Comparison of ENCODE assay signal across 19 cellular contexts in the genomic region with DNA sequence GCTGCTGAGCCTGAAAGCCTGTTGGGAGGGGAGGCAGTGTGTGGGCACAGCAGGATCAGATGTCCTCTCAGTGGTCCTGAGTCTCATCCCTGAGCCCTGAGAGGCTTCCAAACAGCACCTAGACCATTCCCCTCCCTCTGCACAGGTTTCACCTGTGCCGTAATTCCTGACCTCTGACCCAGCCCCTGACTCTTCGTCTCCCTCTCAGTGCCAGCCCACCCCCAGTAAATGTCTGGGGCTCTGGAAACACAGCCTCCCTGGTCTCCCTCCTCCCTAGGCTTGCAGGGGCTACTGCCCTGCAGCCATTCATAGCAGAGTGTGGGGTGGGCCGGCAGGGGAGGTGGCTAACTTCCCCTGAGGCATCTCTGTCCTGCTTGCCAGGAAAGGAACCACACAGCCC.
DNase-seq lines count a peak whose midpoint lies in the region; ATAC-seq, FAIRE-seq and TF ChIP-seq lines count a peak whose summit lies in the region.
"Had no signal": no experiment of that assay in that cellular context is flagged by ENCODE, and none has a peak within 500 bp of the region (broad histone marks: within the 10 kb centered on the region; RNA-seq: fewer than 3 reads in every experiment).

No MANE protein-coding gene starts in this region.

- H3K36me3 ChIP-seq in HEK293 (ENCODE audit: control insufficient read depth in 2 of 2, insufficient read depth in 1 of 2, low read length in 2 of 2), result no peaks in the 10 kb centered on the region
- H3K36me3 ChIP-seq in RWPE2 (ENCODE audit: low read depth), result no peaks in the 10 kb centered on the region

- H3K27ac ChIP-seq in HEK293 (ENCODE audit: extremely low read depth, low read depth, low read length), result no peak overlapping the region
- H3K27ac ChIP-seq in RWPE2 (ENCODE audit: poor library complexity, severe bottlenecking), result no peak overlapping the region
- H3K27ac ChIP-seq: C4-2B had no signal

- no peak for FAIRE-seq in urothelium cell line (lab: Jason Lieb, UNC)
- FAIRE-seq: A204.1, D721Med, GM12892, GM18507, HepG2 had no signal

- DNase-seq in RWPE2 (ENCODE audit: low spot score), result peak; percentile 15
- DNase-seq in left kidney (ENCODE audit: low read depth, low spot score), result peak; percentile 29
- DNase-seq in sciatic nerve (ENCODE audit: low spot score), result peak; percentile 8
- no peak for DNase-seq in urothelium cell line (ENCODE audit: low spot score)
- DNase-seq: ACHN, GDM1, H7 had no signal

- peaks cover 5% of the 10 kb centered on the region for H3K27me3 ChIP-seq in RWPE2 (ENCODE audit: insufficient read depth, poor library complexity, severe bottlenecking)

- CTCF ChIA-PET in HEK293 (lab: Yijun Ruan, JAX), result no interaction called here

- intact Hi-C loops in sciatic nerve (cut with DNase I), result no loop called here

- H3K4me3 ChIP-seq in HEK293 (ENCODE audit: low read depth, low read length) (no peak overlapping the region), RWPE2 (ENCODE audit: severe bottlenecking) (no peak overlapping the region)
- H3K4me3 ChIP-seq: GM23338 had no signal

- H3K9me3 ChIP-seq in HEK293 (ENCODE audit: control insufficient read depth, insufficient read depth, low read depth, low read length) (no peaks in the 10 kb centered on the region), RWPE2 (ENCODE audit: severe bottlenecking) (no peaks in the 10 kb centered on the region)
- H3K9me3 ChIP-seq: Caco-2 had no signal

- H3K4me1 ChIP-seq in HEK293 (ENCODE audit: control insufficient read depth, insufficient read depth, low read length) (no peaks in the 10 kb centered on the region), RWPE2 (ENCODE audit: insufficient read depth, poor library complexity, severe bottlenecking) (no peaks in the 10 kb centered on the region)
- H3K4me1 ChIP-seq: Caco-2 had no signal

- TF ChIP-seq CTCF in HEK293 (tag by site-specific recombination; IDR thresholded peaks at IDR 0.05), result no peak
- no peak for TF ChIP-seq CTCF in RWPE2 (IDR thresholded peaks at IDR 0.05; ENCODE audit: poor library complexity, severe bottlenecking)

- ATAC-seq in RWPE2 (ENCODE audit: low read depth) (no peak), sciatic nerve (no peak), GM18520 (IDR thresholded peaks at IDR 0.05; ENCODE audit: unreplicated experiment) (no peak), HG02571 (IDR thresholded peaks at IDR 0.05; ENCODE audit: unreplicated experiment) (no peak)
- ATAC-seq: HCT116, HepG2 had no signal

- POLR2A ChIA-PET in HEK293 (lab: Yijun Ruan, JAX), result no interaction called here

TF ChIP-seq in HEK293, 187 proteins besides CTCF, POLR2A, EP300 and RAD21:
- TF ChIP-seq, protein P1, sequence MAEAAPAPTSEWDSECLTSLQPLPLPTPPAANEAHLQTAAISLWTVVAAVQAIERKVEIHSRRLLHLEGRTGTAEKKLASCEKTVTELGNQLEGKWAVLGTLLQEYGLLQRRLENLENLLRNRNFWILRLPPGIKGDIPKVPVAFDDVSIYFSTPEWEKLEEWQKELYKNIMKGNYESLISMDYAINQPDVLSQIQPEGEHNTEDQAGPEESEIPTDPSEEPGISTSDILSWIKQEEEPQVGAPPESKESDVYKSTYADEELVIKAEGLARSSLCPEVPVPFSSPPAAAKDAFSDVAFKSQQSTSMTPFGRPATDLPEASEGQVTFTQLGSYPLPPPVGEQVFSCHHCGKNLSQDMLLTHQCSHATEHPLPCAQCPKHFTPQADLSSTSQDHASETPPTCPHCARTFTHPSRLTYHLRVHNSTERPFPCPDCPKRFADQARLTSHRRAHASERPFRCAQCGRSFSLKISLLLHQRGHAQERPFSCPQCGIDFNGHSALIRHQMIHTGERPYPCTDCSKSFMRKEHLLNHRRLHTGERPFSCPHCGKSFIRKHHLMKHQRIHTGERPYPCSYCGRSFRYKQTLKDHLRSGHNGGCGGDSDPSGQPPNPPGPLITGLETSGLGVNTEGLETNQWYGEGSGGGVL (tag by site-specific recombination; IDR thresholded peaks at IDR 0.05), result 0 out of 2 replicates have a peak, but pooled peaks have one; percentile 17
- TF ChIP-seq, protein P2, sequence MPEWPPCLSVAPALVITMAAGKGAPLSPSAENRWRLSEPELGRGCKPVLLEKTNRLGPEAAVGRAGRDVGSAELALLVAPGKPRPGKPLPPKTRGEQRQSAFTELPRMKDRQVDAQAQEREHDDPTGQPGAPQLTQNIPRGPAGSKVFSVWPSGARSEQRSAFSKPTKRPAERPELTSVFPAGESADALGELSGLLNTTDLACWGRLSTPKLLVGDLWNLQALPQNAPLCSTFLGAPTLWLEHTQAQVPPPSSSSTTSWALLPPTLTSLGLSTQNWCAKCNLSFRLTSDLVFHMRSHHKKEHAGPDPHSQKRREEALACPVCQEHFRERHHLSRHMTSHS (tag by site-specific recombination; IDR thresholded peaks at IDR 0.05), result no peak
- TF ChIP-seq ZNF571 (tag by site-specific recombination; IDR thresholded peaks at IDR 0.05), result no peak
